ENCODE assay signal across 19 cellular contexts in genomic region chr15:41464889-41465580, GRCh38. TPM values are rescaled to one million over a fixed set of nuclear protein-coding genes. Genes with fewer than 3 reads are reported as not detected.
"Had no signal": no experiment of that assay in that cellular context is flagged by ENCODE, and none has a peak within 500 bp of the region (broad histone marks: within the 10 kb centered on the region; RNA-seq: fewer than 3 reads in every experiment).

No MANE protein-coding gene starts in this region.

- DNase-seq: activated CD4-positive, alpha-beta T cell treated with anti-CD3 and anti-CD28 coated beads for 1 hour; activated CD8-positive, alpha-beta memory T cell treated with anti-CD3 and anti-CD28 coated beads, Interleukin-2, amount 50 U/mL, for 48 hours; activated naive CD4-positive, alpha-beta T cell treated with Interleukin-2 at 50 U/mL for 16 hours; activated naive CD8-positive, alpha-beta T cell treated with anti-CD3 and anti-CD28 coated beads, Interleukin-2, amount 10 ng/mL, durations not matched to agents 7 days and 5 days; activated T-cell treated with anti-CD3 and anti-CD28 coated beads, Interleukin-2, amount 50 U/mL, for 24 hours; effector CD4-positive, alpha-beta T cell; T-helper 17 cell; T1000 had no signal

- H3K4me3 Mint-ChIP-seq: activated CD4-positive, alpha-beta memory T cell treated with anti-CD3 and anti-CD28 coated beads, Interleukin-2, amount 10 ng/mL, durations not matched to agents 7 days and 5 days; activated CD4-positive, alpha-beta T cell treated with anti-CD3 and anti-CD28 coated beads, Interleukin-2, amount 10 ng/mL, durations not matched to agents 7 days and 5 days; activated naive CD8-positive, alpha-beta T cell treated with anti-CD3 and anti-CD28 coated beads, Interleukin-2, amount 10 ng/mL, durations not matched to agents 7 days and 5 days; activated T-cell treated with anti-CD3 and anti-CD28 coated beads, Interleukin-2, amount 50 U/mL, for 24 hours; activated T-helper 17 cell treated with anti-CD3 and anti-CD28 coated beads, Interleukin-2, amount 50 U/mL, for 72 hours; naive thymus-derived CD8-positive, alpha-beta T cell; stimulated activated naive CD8-positive, alpha-beta T cell treated with anti-CD3 and anti-CD28 coated beads, Interleukin-15, Interleukin-2, amounts not matched to agents 100 ng/mL and 50 ng/mL, for 24 hours; T-helper 17 cell had no signal

- H3K27me3 ChIP-seq: breast epithelium, right atrium auricular region had no signal

- H3K36me3 ChIP-seq: breast epithelium had no signal

- H3K9me3 Mint-ChIP-seq: activated CD4-positive, alpha-beta memory T cell treated with anti-CD3 and anti-CD28 coated beads, Interleukin-2, amount 10 ng/mL, durations not matched to agents 7 days and 5 days; activated CD4-positive, alpha-beta T cell treated with anti-CD3 and anti-CD28 coated beads, Interleukin-2, amount 10 ng/mL, durations not matched to agents 7 days and 5 days; activated naive CD8-positive, alpha-beta T cell treated with anti-CD3 and anti-CD28 coated beads, Interleukin-2, amount 10 ng/mL, durations not matched to agents 7 days and 5 days; activated T-cell treated with anti-CD3 and anti-CD28 coated beads, Interleukin-2, amount 50 U/mL, for 24 hours; activated T-helper 17 cell treated with anti-CD3 and anti-CD28 coated beads, Interleukin-2, amount 50 U/mL, for 72 hours; naive thymus-derived CD8-positive, alpha-beta T cell; stimulated activated naive CD8-positive, alpha-beta T cell treated with anti-CD3 and anti-CD28 coated beads, Interleukin-15, Interleukin-2, amounts not matched to agents 100 ng/mL and 50 ng/mL, for 24 hours had no signal

- H3K27ac ChIP-seq: breast epithelium, right atrium auricular region, thoracic aorta had no signal

- H3K27ac Mint-ChIP-seq: activated CD4-positive, alpha-beta T cell treated with anti-CD3 and anti-CD28 coated beads, Interleukin-2, amount 10 ng/mL, durations not matched to agents 7 days and 5 days; activated naive CD8-positive, alpha-beta T cell treated with anti-CD3 and anti-CD28 coated beads, Interleukin-2, amount 10 ng/mL, durations not matched to agents 7 days and 5 days; activated T-cell treated with anti-CD3 and anti-CD28 coated beads, Interleukin-2, amount 50 U/mL, for 24 hours; activated T-helper 17 cell treated with anti-CD3 and anti-CD28 coated beads, Interleukin-2, amount 50 U/mL, for 72 hours; stimulated activated naive CD8-positive, alpha-beta T cell treated with anti-CD3 and anti-CD28 coated beads, Interleukin-15, Interleukin-2, amounts not matched to agents 100 ng/mL and 50 ng/mL, for 24 hours; T-helper 17 cell had no signal

- H3K4me3 ChIP-seq: breast epithelium, right atrium auricular region, thoracic aorta had no signal

- H3K27me3 Mint-ChIP-seq: activated CD4-positive, alpha-beta memory T cell treated with anti-CD3 and anti-CD28 coated beads, Interleukin-2, amount 10 ng/mL, durations not matched to agents 7 days and 5 days; activated CD4-positive, alpha-beta T cell treated with anti-CD3 and anti-CD28 coated beads, Interleukin-2, amount 10 ng/mL, durations not matched to agents 7 days and 5 days; activated naive CD8-positive, alpha-beta T cell treated with anti-CD3 and anti-CD28 coated beads, Interleukin-2, amount 10 ng/mL, durations not matched to agents 7 days and 5 days; activated T-cell treated with anti-CD3 and anti-CD28 coated beads, Interleukin-2, amount 50 U/mL, for 24 hours; activated T-helper 17 cell treated with anti-CD3 and anti-CD28 coated beads, Interleukin-2, amount 50 U/mL, for 72 hours; naive thymus-derived CD8-positive, alpha-beta T cell; stimulated activated naive CD8-positive, alpha-beta T cell treated with anti-CD3 and anti-CD28 coated beads, Interleukin-15, Interleukin-2, amounts not matched to agents 100 ng/mL and 50 ng/mL, for 24 hours; T-helper 17 cell had no signal

- H3K4me1 ChIP-seq: breast epithelium, right atrium auricular region had no signal

- H3K9me3 ChIP-seq: breast epithelium, right atrium auricular region, thoracic aorta had no signal

RNA-seq across cellular contexts. Expression of gene ITPKA, which starts 28.6 kb away (rescaled TPM):
- total RNA-seq: naive thymus-derived CD8-positive, alpha-beta T cell had no signal
- polyA plus RNA-seq: naive thymus-derived CD8-positive, alpha-beta T cell had no signal

RNA-seq across cellular contexts. Expression of gene LTK, which starts 48.6 kb away (rescaled TPM):
- total RNA-seq: dermis blood vessel endothelial cell, frontal cortex had no signal
- polyA plus RNA-seq: keratinocyte; naive thymus-derived CD8-positive, alpha-beta T cell had no signal
